ENCODE assay signal across 1 cellular context in genomic region chr1:30779294-30780071, GRCh38.
A peak's percentile ranks its signal among the peaks of the same experiment; 100 is the strongest.
TF ChIP-seq lines count a peak whose summit lies in the region.

No MANE protein-coding gene starts in this region.

TF ChIP-seq in GM12878, 131 proteins besides CTCF, POLR2A, EP300 and RAD21 (continued from another document):
- TF ChIP-seq SKIL (IDR thresholded peaks at IDR 0.05; ENCODE audit: low read depth, poor library complexity, severe bottlenecking) (peak; percentile 29), RB1 (IDR thresholded peaks at IDR 0.05; ENCODE audit: borderline replicate concordance) (peak; percentile 74; the same call in 1 of the 2 replicates), USF1 (IDR thresholded peaks at IDR 0.05; ENCODE audit: borderline replicate concordance, extremely low read length, insufficient read depth, low read depth, low read length) (no peak), ZNF207 (IDR thresholded peaks at IDR 0.05; ENCODE audit: borderline replicate concordance) (0 out of 2 replicates have a peak, but pooled peaks have one; percentile 70), MLLT1 (IDR thresholded peaks at IDR 0.05) (0 out of 2 replicates have a peak, but pooled peaks have one; percentile 31), RBBP5 (conservative IDR thresholded peaks at IDR 0.05) (no peak), CREM (IDR thresholded peaks at IDR 0.05; ENCODE audit: low read depth) (no peak), CBFB (IDR thresholded peaks at IDR 0.05; ENCODE audit: low read depth) (peak; percentile 17; the same call in 1 of the 2 replicates), ESRRA (IDR thresholded peaks at IDR 0.05; ENCODE audit: low read length) (no peak), CREB1 (IDR thresholded peaks at IDR 0.05; ENCODE audit: low read depth) (no peak), MEF2A (IDR thresholded peaks at IDR 0.05; ENCODE audit: insufficient read depth, low read depth, low read length) (0 out of 2 replicates have a peak, but pooled peaks have one; percentile 50), KAT2A (conservative IDR thresholded peaks at IDR 0.05; ENCODE audit: control insufficient read depth, low read depth, low read length) (no peak), ETV6 (conservative IDR thresholded peaks at IDR 0.05 in 1 of 2, IDR thresholded peaks at IDR 0.05 in 1 of 2; ENCODE audit: borderline replicate concordance in 1 of 2, low read depth in 1 of 2) (0 out of 4 replicates have a peak, but pooled peaks of 1 of the 2 experiments have one; percentile 29), ZNF622 (IDR thresholded peaks at IDR 0.05) (no peak), ZNF217 (IDR thresholded peaks at IDR 0.05) (no peak), SPI1 (IDR thresholded peaks at IDR 0.05; ENCODE audit: borderline replicate concordance, insufficient read depth, low read depth, low read length) (no peak), ZNF384 (IDR thresholded peaks at IDR 0.05; ENCODE audit: borderline replicate concordance, low read depth, low read length) (no peak), IRF5 (IDR thresholded peaks at IDR 0.05; ENCODE audit: borderline replicate concordance) (no peak), SIN3A (IDR thresholded peaks at IDR 0.05; ENCODE audit: low read depth, low read length) (no peak), CHD1 (IDR thresholded peaks at IDR 0.05; ENCODE audit: low read depth, low read length) (no peak), ZNF687 (IDR thresholded peaks at IDR 0.05) (no peak), MTA3 (IDR thresholded peaks at IDR 0.05; ENCODE audit: borderline replicate concordance, low read length) (no peak), DPF2 (IDR thresholded peaks at IDR 0.05) (peak; percentile 36; the same call in 1 of the 2 replicates), BMI1 (IDR thresholded peaks at IDR 0.05; ENCODE audit: borderline replicate concordance) (no peak)
